12 cellular contexts compared by ENCODE assay signal in genomic region chr9:16344343-16344742, GRCh38.
DNase-seq lines count a peak whose midpoint lies in the region; ATAC-seq, FAIRE-seq and TF ChIP-seq lines count a peak whose summit lies in the region.
"Had no signal": no experiment of that assay in that cellular context is flagged by ENCODE, and none has a peak within 500 bp of the region (broad histone marks: within the 10 kb centered on the region; RNA-seq: fewer than 3 reads in every experiment).

No MANE protein-coding gene starts in this region.

- ATAC-seq in right cardiac atrium: peak; percentile 11 to 66
- no peak for ATAC-seq in activated T-helper 17 cell treated with anti-CD3 and anti-CD28 coated beads, Interleukin-2, amount 50 U/mL, for 72 hours (replicated peaks)

- H3K27ac Mint-ChIP-seq in activated T-helper 17 cell treated with anti-CD3 and anti-CD28 coated beads, Interleukin-2, amount 50 U/mL, for 72 hours: no peak overlapping the region

- no peaks in the 10 kb centered on the region for H3K4me1 Mint-ChIP-seq in activated T-helper 17 cell treated with anti-CD3 and anti-CD28 coated beads, Interleukin-2, amount 50 U/mL, for 72 hours

- peak; percentile 85 for DNase-seq in GM03348 (ENCODE audit: low spot score)
- DNase-seq in amniotic epithelial cell (ENCODE audit: low read depth): peak; percentile 97
- DNase-seq in right cardiac atrium: no peak
- DNase-seq in skeletal muscle cell (ENCODE audit: low read depth): peak; percentile 91
- no peak for DNase-seq in D721Med (ENCODE audit: insufficient read length, low spot score)
- DNase-seq in NCI-H774 (lab: John Stamatoyannopoulos, UW): no peak
- DNase-seq in SIG-M5 treated with dmso at 0.1 percent for 504 hours (lab: John Stamatoyannopoulos, UW; ENCODE audit: unreplicated experiment): no peak
- DNase-seq: caudate nucleus; right lobe of liver; stimulated activated naive CD4-positive, alpha-beta T cell had no signal

- H3K4me1 ChIP-seq in right cardiac atrium (ENCODE audit: control insufficient read depth, insufficient read depth, low read length): no peaks in the 10 kb centered on the region

- no peak for FAIRE-seq in D721Med (lab: Jason Lieb, UNC)
- FAIRE-seq: G401.6 had no signal

- H3K9me3 Mint-ChIP-seq in activated T-helper 17 cell treated with anti-CD3 and anti-CD28 coated beads, Interleukin-2, amount 50 U/mL, for 72 hours: peaks cover 5% of the 10 kb centered on the region

- no peak for TF ChIP-seq CTCF in D721Med (IDR thresholded peaks at IDR 0.05; ENCODE audit: insufficient read depth, missing control alignments)

- H3K9me3 ChIP-seq in right cardiac atrium (ENCODE audit: control insufficient read depth, low read length): no peaks in the 10 kb centered on the region
- H3K9me3 ChIP-seq: right lobe of liver had no signal

- WGBS in right cardiac atrium: 66% methylated on average over 6 of the region's 6 CpGs

- peak overlapping the region; percentile 48 for H3K27ac ChIP-seq in right cardiac atrium (ENCODE audit: low read length)
- H3K27ac ChIP-seq: right lobe of liver had no signal

- H3K36me3 Mint-ChIP-seq in activated T-helper 17 cell treated with anti-CD3 and anti-CD28 coated beads, Interleukin-2, amount 50 U/mL, for 72 hours (ENCODE audit: low read depth): no peaks in the 10 kb centered on the region

- H3K4me3 Mint-ChIP-seq in activated T-helper 17 cell treated with anti-CD3 and anti-CD28 coated beads, Interleukin-2, amount 50 U/mL, for 72 hours: no peak overlapping the region

- intact Hi-C loops in right cardiac atrium (cut with DNase I): no loop called here

- no peak overlapping the region for H3K4me3 ChIP-seq in right cardiac atrium (ENCODE audit: low read length)
- no peak overlapping the region for H3K4me3 ChIP-seq in skeletal muscle cell (ENCODE audit: low read depth, low read length)
- H3K4me3 ChIP-seq: right lobe of liver had no signal

- no peaks in the 10 kb centered on the region for H3K27me3 ChIP-seq in right cardiac atrium (ENCODE audit: control insufficient read depth, insufficient read depth)
- H3K27me3 ChIP-seq: right lobe of liver had no signal

- no peaks in the 10 kb centered on the region for H3K27me3 Mint-ChIP-seq in activated T-helper 17 cell treated with anti-CD3 and anti-CD28 coated beads, Interleukin-2, amount 50 U/mL, for 72 hours

Comparison
In these comparisons a context has a peak if more than half of its experiments do, and no peak if none do; other contexts are left out.
1. DNase-seq: peak in GM03348 (single experiment), amniotic epithelial cell (single experiment) and skeletal muscle cell (single experiment); none in right cardiac atrium (0 of 3), D721Med (single experiment), NCI-H774 (single experiment) and SIG-M5 treated with dmso at 0.1 percent for 504 hours (single experiment).